In the genomic region with DNA sequence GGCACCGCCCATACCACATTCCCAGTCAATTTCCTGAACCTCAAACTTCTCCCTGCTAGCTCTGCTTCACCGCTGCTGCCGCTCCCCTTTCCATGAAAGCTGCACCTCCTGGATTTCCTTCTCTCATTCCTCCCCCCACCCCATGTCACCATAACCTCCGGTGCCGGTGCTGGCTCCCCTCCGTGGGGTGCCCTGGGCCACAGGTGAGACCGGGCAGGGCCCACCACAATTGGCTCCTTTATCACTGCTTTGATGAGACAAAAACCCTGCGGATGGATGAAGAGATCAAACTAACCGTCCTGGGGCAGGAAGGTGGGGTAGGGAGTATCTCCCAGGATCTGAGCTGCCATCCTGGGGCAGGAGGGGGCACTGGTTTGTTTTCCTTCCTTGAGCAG, we compare ENCODE assay signal across 36 cellular contexts.
"Had no signal": no experiment of that assay in that cellular context is flagged by ENCODE, and none has a peak within 500 bp of the region (broad histone marks: within the 10 kb centered on the region; RNA-seq: fewer than 3 reads in every experiment).

No MANE protein-coding gene starts in this region.

- H3K27me3 ChIP-seq: ascending aorta, Peyer's patch had no signal

- H3K9me3 ChIP-seq: ascending aorta, Peyer's patch, SJSA1, SK-N-SH had no signal

- H3K4me2 ChIP-seq: SK-N-SH had no signal

- H3K36me3 ChIP-seq: ascending aorta, Peyer's patch, SJSA1 had no signal

- H3K27ac ChIP-seq: ascending aorta, Peyer's patch, SJSA1, VCaP had no signal

- H3K4me1 ChIP-seq: ascending aorta, Peyer's patch, SJSA1 had no signal

- H3K9ac ChIP-seq: SK-N-SH had no signal

- DNase-seq: activated CD4-positive, alpha-beta memory T cell treated with anti-CD3 and anti-CD28 coated beads, Interleukin-2, amount 10 ng/mL, durations not matched to agents 7 days and 5 days; activated CD4-positive, alpha-beta T cell treated with anti-CD3 and anti-CD28 coated beads for 1 hour; activated CD4-positive, alpha-beta T cell treated with anti-CD3 and anti-CD28 coated beads for 48 hours; activated CD4-positive, CD25-positive, alpha-beta regulatory T cell; activated CD8-positive, alpha-beta memory T cell treated with anti-CD3 and anti-CD28 coated beads for 24 hours; activated CD8-positive, alpha-beta memory T cell treated with anti-CD3 and anti-CD28 coated beads, Interleukin-2, amount 10 ng/mL, durations not matched to agents 7 days and 5 days; activated CD8-positive, alpha-beta memory T cell treated with anti-CD3 and anti-CD28 coated beads, Interleukin-2, amount 50 U/mL, for 48 hours; activated effector memory CD4-positive, alpha-beta T cell treated with anti-CD3 and anti-CD28 coated beads, Interleukin-2, amount 50 U/mL, for 16 hours; activated naive CD4-positive, alpha-beta T cell treated with Interleukin-2 at 50 U/mL for 16 hours; activated naive CD8-positive, alpha-beta T cell treated with anti-CD3 and anti-CD28 coated beads, Interleukin-2, amount 10 ng/mL, durations not matched to agents 7 days and 5 days; activated T-cell treated with anti-CD3 and anti-CD28 coated beads, Interleukin-2, amount 50 U/mL, for 1 hour; activated T-cell treated with anti-CD3 and anti-CD28 coated beads, Interleukin-2, amount 50 U/mL, for 72 hours; amygdala; KG1; MM.1S; MV-4-11; NCI-H1092; NCI-H1436 treated with DMSO at 0.1 percent for 48 hours; NCI-H1694 treated with DMSO at 0.1 percent for 48 hours; NCI-H2029; NCI-H510A; NCI-H526; NCI-H748 treated with DMSO at 0.1 percent for 48 hours; NK-92 treated with Interleukin-12 subunit alpha and Interleukin-12 subunit beta, amount 100 ng/mL, for 24 hours; PC-3; Peyer's patch; RPMI8226; SHP77 treated with DMSO at 0.1 percent for 48 hours; SK-N-SH; T-cell; T-helper 2 cell; T-helper 9 cell had no signal

- H3K4me3 ChIP-seq: ascending aorta, Peyer's patch, SJSA1 had no signal

- ATAC-seq: activated CD8-positive, alpha-beta memory T cell treated with anti-CD3 and anti-CD28 coated beads, Interleukin-2, amount 10 ng/mL, durations not matched to agents 7 days and 5 days; activated T-cell treated with anti-CD3 and anti-CD28 coated beads, Interleukin-2, amount 50 U/mL, for 72 hours; activated T-helper 17 cell treated with anti-CD3 and anti-CD28 coated beads, Interleukin-2, amount 50 U/mL, for 72 hours; PC-3; T-cell had no signal
